Comparison of ENCODE assay signal across 17 cellular contexts in genomic region chr1:18175530-18176377, GRCh38.
DNase-seq lines count a peak whose midpoint lies in the region; ATAC-seq and TF ChIP-seq lines count a peak whose summit lies in the region.
"Had no signal": no experiment of that assay in that cellular context is flagged by ENCODE, and none has a peak within 500 bp of the region (broad histone marks: within the 10 kb centered on the region; RNA-seq: fewer than 3 reads in every experiment).

No MANE protein-coding gene starts in this region.

- H3K4me1 Mint-ChIP-seq in GM23338, result peaks cover 54% of the 10 kb centered on the region
- H3K4me1 Mint-ChIP-seq: activated T-helper 17 cell treated with anti-CD3 and anti-CD28 coated beads, Interleukin-2, amount 50 U/mL, for 72 hours; central memory CD8-positive, alpha-beta T cell had no signal

- H4K20me1 ChIP-seq in GM23338 (replicated peaks; ENCODE audit: insufficient read depth), result no peaks in the 10 kb centered on the region

- no peaks in the 10 kb centered on the region for H3F3A ChIP-seq in GM23338 (replicated peaks; ENCODE audit: low read depth)

- H3K9me3 Mint-ChIP-seq in GM23338, result no peaks in the 10 kb centered on the region
- H3K9me3 Mint-ChIP-seq: activated B cell treated with CpG ODN at 0.5 μM for 24 hours; activated T-helper 17 cell treated with anti-CD3 and anti-CD28 coated beads, Interleukin-2, amount 50 U/mL, for 72 hours; central memory CD8-positive, alpha-beta T cell; T-cell had no signal

- no peak for TF ChIP-seq CTCF in GM23338 (conservative IDR thresholded peaks at IDR 0.05; ENCODE audit: low read depth in 2 of 2)

- H3K27me3 ChIP-seq in GM23338 (ENCODE audit: insufficient read depth), result no peaks in the 10 kb centered on the region

- no peak overlapping the region for H2AFZ ChIP-seq in GM23338

- 0 out of 2 replicates have a peak overlapping the region, but pooled peaks have one; percentile 14 for H3K4me2 ChIP-seq in GM23338

- H3K79me2 ChIP-seq in GM23338 (replicated peaks; ENCODE audit: insufficient read depth), result no peaks in the 10 kb centered on the region

- no peaks in the 10 kb centered on the region for H3K36me3 ChIP-seq in GM23338 (ENCODE audit: insufficient read depth)
- H3K36me3 ChIP-seq: left lung, tibial artery had no signal

- peaks cover 31% of the 10 kb centered on the region for H3K4me1 ChIP-seq in GM23338 (ENCODE audit: insufficient read depth)
- H3K4me1 ChIP-seq: left lung, tibial artery had no signal

- peak overlapping the region; percentile 74; the same call in 1 of the 2 replicates for H3K27ac Mint-ChIP-seq in GM23338
- H3K27ac Mint-ChIP-seq: activated B cell treated with CpG ODN at 0.5 μM for 24 hours; activated T-helper 17 cell treated with anti-CD3 and anti-CD28 coated beads, Interleukin-2, amount 50 U/mL, for 72 hours; T-cell had no signal

- H3K4me3 ChIP-seq in GM23338, result no peak overlapping the region
- H3K4me3 ChIP-seq: left lung, tibial artery had no signal

- peaks cover 10% of the 10 kb centered on the region for H3K27me3 Mint-ChIP-seq in GM23338 (ENCODE audit: insufficient read depth, low read depth, poor library complexity)

- ATAC-seq in GM23338 (peak; percentile 73), GM18520 (IDR thresholded peaks at IDR 0.05; ENCODE audit: unreplicated experiment) (no peak), HG03039 (IDR thresholded peaks at IDR 0.05; ENCODE audit: unreplicated experiment) (no peak)
- ATAC-seq: activated T-helper 17 cell treated with anti-CD3 and anti-CD28 coated beads, Interleukin-2, amount 50 U/mL, for 72 hours; left lung; T-cell had no signal

- peak; percentile 64 for DNase-seq in DMS 273 (lab: John Stamatoyannopoulos, UW; ENCODE audit: unreplicated experiment)
- no peak for DNase-seq in DMS 273 treated with DMSO at 0.1 percent for 48 hours (lab: John Stamatoyannopoulos, UW)
- peak; percentile 59 for DNase-seq in GM23338 (ENCODE audit: low spot score)
- DNase-seq in SHP77 treated with DMSO at 0.1 percent for 48 hours (lab: John Stamatoyannopoulos, UW), result peak; percentile 31
- peak; percentile 35 for DNase-seq in left kidney (ENCODE audit: low read depth, low spot score)
- DNase-seq in superior temporal gyrus (ENCODE audit: extremely low spot score), result no peak
- DNase-seq: activated B cell treated with CpG ODN at 0.5 μM for 24 hours, Kasumi-1, left lung, T-cell, tibial artery had no signal

- H3K9me2 ChIP-seq in GM23338 (ENCODE audit: insufficient read depth), result no peaks in the 10 kb centered on the region

- H3K36me3 Mint-ChIP-seq in GM23338 (ENCODE audit: low read depth), result peaks cover 2% of the 10 kb centered on the region; the same call in 1 of the 3 replicates
- H3K36me3 Mint-ChIP-seq: T-cell had no signal

- no peak overlapping the region for H3K4me3 Mint-ChIP-seq in GM23338
- H3K4me3 Mint-ChIP-seq: activated B cell treated with CpG ODN at 0.5 μM for 24 hours; activated T-helper 17 cell treated with anti-CD3 and anti-CD28 coated beads, Interleukin-2, amount 50 U/mL, for 72 hours; central memory CD8-positive, alpha-beta T cell; T-cell had no signal

- H3K27ac ChIP-seq in GM23338 (ENCODE audit: low read depth), result peak overlapping the region; percentile 13; the same call in 1 of the 2 replicates
- H3K27ac ChIP-seq: 22Rv1, left lung, RWPE1, tibial artery had no signal

TF ChIP-seq in GM23338, 12 proteins besides CTCF, POLR2A, EP300 and RAD21 (continues in another document):
- TF ChIP-seq JUNB (IDR thresholded peaks at IDR 0.05; ENCODE audit: unreplicated experiment) (no peak), POLR2AphosphoS5 (IDR thresholded peaks at IDR 0.05; ENCODE audit: low read depth) (no peak), STAT1 (IDR thresholded peaks at IDR 0.05; ENCODE audit: unreplicated experiment) (no peak), CREB1 (CRISPR knock-in tag; IDR thresholded peaks at IDR 0.05; ENCODE audit: low read depth) (no peak), EZH2 (IDR thresholded peaks at IDR 0.05; ENCODE audit: low read depth, unreplicated experiment) (no peak), EZH2phosphoT487 (IDR thresholded peaks at IDR 0.05; ENCODE audit: unreplicated experiment) (no peak), ZNF331 (CRISPR knock-in tag; IDR thresholded peaks at IDR 0.05; ENCODE audit: low read depth) (no peak), REST (IDR thresholded peaks at IDR 0.05; ENCODE audit: unreplicated experiment) (no peak), ZNF462 (CRISPR knock-in tag; IDR thresholded peaks at IDR 0.05) (no peak), ZNF114 (CRISPR knock-in tag; IDR thresholded peaks at IDR 0.05) (no peak), NANOG (IDR thresholded peaks at IDR 0.05; ENCODE audit: borderline replicate concordance) (no peak)

Comparison
In these comparisons a context has a peak if more than half of its experiments do, and no peak if none do; other contexts are left out.
1. DNase-seq: peak in DMS 273 (single experiment), GM23338 (single experiment), SHP77 treated with DMSO at 0.1 percent for 48 hours (single experiment) and left kidney (single experiment); none in DMS 273 treated with DMSO at 0.1 percent for 48 hours (single experiment) and superior temporal gyrus (single experiment).